Comparison of ENCODE assay signal across 8 cellular contexts in the genomic region with DNA sequence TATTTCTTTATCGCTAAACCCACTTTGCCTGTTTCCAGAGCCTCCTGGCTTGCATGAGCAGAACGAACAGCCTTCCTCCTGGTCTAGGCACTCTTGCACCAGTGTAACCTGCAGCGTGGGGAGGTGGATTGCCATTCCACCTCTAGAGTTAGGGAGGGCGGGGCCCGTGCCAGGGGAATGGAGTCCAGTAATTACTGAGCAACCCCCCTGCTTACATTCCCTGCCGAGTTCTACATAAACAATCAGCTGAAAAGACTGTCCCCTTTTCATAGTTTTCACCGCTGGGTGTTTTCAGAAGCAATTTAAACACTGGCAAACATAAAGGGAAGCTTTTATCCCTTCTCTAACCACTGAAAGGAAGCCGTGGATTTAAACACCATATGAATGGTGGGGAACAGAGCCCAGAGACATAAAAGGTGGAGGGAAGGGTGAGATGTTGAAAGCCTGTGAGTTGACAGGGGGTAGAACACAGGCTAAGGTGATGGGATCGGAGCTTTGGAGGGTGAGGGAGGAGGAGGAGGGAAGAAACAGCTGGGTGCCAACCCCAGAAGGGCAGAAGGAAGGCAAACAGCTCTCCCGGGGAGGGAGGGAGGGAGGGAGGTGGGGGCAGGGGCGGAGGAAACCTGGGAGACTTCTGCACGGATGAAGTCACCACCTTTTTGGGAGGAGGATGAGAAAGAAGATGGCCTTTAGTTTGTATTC.
DNase-seq lines count a peak whose midpoint lies in the region; ATAC-seq and TF ChIP-seq lines count a peak whose summit lies in the region.

No MANE protein-coding gene starts in this region.

- TF ChIP-seq POLR2A in adrenal gland (IDR thresholded peaks at IDR 0.05): no peak

- 67 to 71% (median 68%) methylated on average over 12 of the region's 12 CpGs for WGBS in adrenal gland, 4 donors
- 21 to 23% methylated on average over 10 to 12 of the region's 12 CpGs for WGBS in aorta, 2 donors

- peaks cover 18 to 59% (median 25%) of the 10 kb centered on the region in 7 donors for H3K4me1 Mint-ChIP-seq in naive thymus-derived CD4-positive, alpha-beta T cell

- peaks cover 0 to 4% (median 0%) of the 10 kb centered on the region in 5 donors for H3K36me3 Mint-ChIP-seq in naive thymus-derived CD4-positive, alpha-beta T cell

- peaks cover 63% of the 10 kb centered on the region for H3K4me1 ChIP-seq in BLaER1
- peaks cover 21 to 40% of the 10 kb centered on the region in 2 donors for H3K4me1 ChIP-seq in adrenal gland (replicated peaks in 1 of 2)
- peaks cover 31 to 42% of the 10 kb centered on the region in 2 donors for H3K4me1 ChIP-seq in left lung
- H3K4me1 ChIP-seq in aorta (ENCODE audit: control insufficient read depth in 1 of 2, insufficient read depth in 2 of 2, low read length in 2 of 2): no peaks in the 10 kb centered on the region
- H3K4me1 ChIP-seq in naive thymus-derived CD4-positive, alpha-beta T cell (ENCODE audit: control insufficient read depth in 2 of 2, insufficient read depth in 2 of 2, low read length in 2 of 2): peaks cover 7 to 11% of the 10 kb centered on the region in 2 donors

- no peaks in the 10 kb centered on the region for H3K27me3 Mint-ChIP-seq in naive thymus-derived CD4-positive, alpha-beta T cell

- POLR2A ChIA-PET in naive thymus-derived CD4-positive, alpha-beta T cell (lab: Charles Lee): no interaction called here

- CTCF ChIA-PET in naive thymus-derived CD4-positive, alpha-beta T cell (lab: Charles Lee): interaction anchor here (0.6 to 2.0 kb wide), 2 partner anchors 11 to 382 kb away, joined by 3 to 11 read pairs; no protein-coding TSS in a partner anchor

- H3K9ac ChIP-seq in BLaER1: peak overlapping the region; percentile 67; the same call in 1 of the 2 replicates

- H3K9me3 ChIP-seq in BLaER1 (no peaks in the 10 kb centered on the region), adrenal gland (replicated peaks in 1 of 3) (no peaks in the 10 kb centered on the region), left lung (no peaks in the 10 kb centered on the region), aorta (ENCODE audit: control insufficient read depth, low read length) (no peaks in the 10 kb centered on the region)
- no peaks in the 10 kb centered on the region for H3K9me3 ChIP-seq in naive thymus-derived CD4-positive, alpha-beta T cell (ENCODE audit: control insufficient read depth in 2 of 3, low read length in 3 of 3)

- intact Hi-C loops in adrenal gland (cut with DNase I) (no loop called here), left lung (cut with DNase I) (no loop called here), aorta (cut with DNase I) (no loop called here)
- intact Hi-C loops in naive thymus-derived CD4-positive, alpha-beta T cell (cut with micrococcal nuclease): no loop called here

- DNase-seq in LNCaP clone FGC (ENCODE audit: low read depth) (peak; percentile 39), adrenal gland (peak in 1 of 7 donors; percentile 68), left lung (no peak), aorta (no peak), germinal center (ENCODE audit: low spot score) (no peak)
- no peak for DNase-seq in activated CD4-positive, alpha-beta T cell treated with anti-CD3 and anti-CD28 coated beads for 1 hour
- DNase-seq in naive thymus-derived CD4-positive, alpha-beta T cell: no peak

- TF ChIP-seq CTCF in LNCaP clone FGC (IDR thresholded peaks at IDR 0.05; ENCODE audit: control insufficient read depth, extremely low read depth, insufficient read depth) (no peak), adrenal gland (IDR thresholded peaks at IDR 0.05) (no peak), left lung (IDR thresholded peaks at IDR 0.05) (no peak)

- no peaks in the 10 kb centered on the region for H4K20me1 ChIP-seq in BLaER1

- peak overlapping the region in 1 of 10 donors; percentile 9 for H3K4me3 Mint-ChIP-seq in naive thymus-derived CD4-positive, alpha-beta T cell

- H3K27ac Mint-ChIP-seq in naive thymus-derived CD4-positive, alpha-beta T cell: peak overlapping the region in 1 of 9 donors; percentile 36

- peak overlapping the region; percentile 44; the same call in 1 of the 2 replicates for H3K4me3 ChIP-seq in BLaER1
- no peak overlapping the region for H3K4me3 ChIP-seq in LNCaP clone FGC (ENCODE audit: low read depth, low read length)
- no peak overlapping the region for H3K4me3 ChIP-seq in adrenal gland
- H3K4me3 ChIP-seq in left lung: no peak overlapping the region
- H3K4me3 ChIP-seq in aorta (ENCODE audit: low read length in 2 of 2): no peak overlapping the region
- no peak overlapping the region for H3K4me3 ChIP-seq in naive thymus-derived CD4-positive, alpha-beta T cell (ENCODE audit: low read length)

- ATAC-seq in left lung (peak; percentile 23), aorta (ENCODE audit: low FRiP score) (no peak)
- ATAC-seq in naive thymus-derived CD4-positive, alpha-beta T cell: no peak

- peak overlapping the region; percentile 80 for H3K27ac ChIP-seq in BLaER1
- H3K27ac ChIP-seq in adrenal gland: peak overlapping the region in 4 of 5 donors; percentile 42 to 73 (median 58)
- peak overlapping the region; percentile 74 to 75 for H3K27ac ChIP-seq in left lung
- peak overlapping the region; percentile 31 to 55 for H3K27ac ChIP-seq in aorta (ENCODE audit: low read depth in 1 of 2, low read length in 2 of 2)
- no peak overlapping the region for H3K27ac ChIP-seq in naive thymus-derived CD4-positive, alpha-beta T cell (ENCODE audit: low read depth, low read length)

- H3K9me3 Mint-ChIP-seq in naive thymus-derived CD4-positive, alpha-beta T cell: no peaks in the 10 kb centered on the region

- H3K27me3 ChIP-seq in BLaER1 (no peaks in the 10 kb centered on the region), adrenal gland (no peaks in the 10 kb centered on the region), left lung (no peaks in the 10 kb centered on the region), aorta (ENCODE audit: control insufficient read depth in 1 of 2, insufficient read depth in 2 of 2, low read length in 1 of 2) (no peaks in the 10 kb centered on the region)
- no peaks in the 10 kb centered on the region for H3K27me3 ChIP-seq in naive thymus-derived CD4-positive, alpha-beta T cell (ENCODE audit: control insufficient read depth in 2 of 2, insufficient read depth in 2 of 2, low read length in 2 of 2)

- peak overlapping the region; percentile 91 for H3K4me2 ChIP-seq in BLaER1

- H3K36me3 ChIP-seq in BLaER1 (no peaks in the 10 kb centered on the region), adrenal gland (replicated peaks in 1 of 2) (no peaks in the 10 kb centered on the region), left lung (no peaks in the 10 kb centered on the region), aorta (ENCODE audit: control insufficient read depth in 1 of 2, insufficient read depth in 2 of 2, low read length in 1 of 2) (no peaks in the 10 kb centered on the region)
- no peaks in the 10 kb centered on the region for H3K36me3 ChIP-seq in naive thymus-derived CD4-positive, alpha-beta T cell (ENCODE audit: control insufficient read depth in 2 of 3, insufficient read depth in 3 of 3, low read length in 3 of 3)
